In the genomic region with DNA sequence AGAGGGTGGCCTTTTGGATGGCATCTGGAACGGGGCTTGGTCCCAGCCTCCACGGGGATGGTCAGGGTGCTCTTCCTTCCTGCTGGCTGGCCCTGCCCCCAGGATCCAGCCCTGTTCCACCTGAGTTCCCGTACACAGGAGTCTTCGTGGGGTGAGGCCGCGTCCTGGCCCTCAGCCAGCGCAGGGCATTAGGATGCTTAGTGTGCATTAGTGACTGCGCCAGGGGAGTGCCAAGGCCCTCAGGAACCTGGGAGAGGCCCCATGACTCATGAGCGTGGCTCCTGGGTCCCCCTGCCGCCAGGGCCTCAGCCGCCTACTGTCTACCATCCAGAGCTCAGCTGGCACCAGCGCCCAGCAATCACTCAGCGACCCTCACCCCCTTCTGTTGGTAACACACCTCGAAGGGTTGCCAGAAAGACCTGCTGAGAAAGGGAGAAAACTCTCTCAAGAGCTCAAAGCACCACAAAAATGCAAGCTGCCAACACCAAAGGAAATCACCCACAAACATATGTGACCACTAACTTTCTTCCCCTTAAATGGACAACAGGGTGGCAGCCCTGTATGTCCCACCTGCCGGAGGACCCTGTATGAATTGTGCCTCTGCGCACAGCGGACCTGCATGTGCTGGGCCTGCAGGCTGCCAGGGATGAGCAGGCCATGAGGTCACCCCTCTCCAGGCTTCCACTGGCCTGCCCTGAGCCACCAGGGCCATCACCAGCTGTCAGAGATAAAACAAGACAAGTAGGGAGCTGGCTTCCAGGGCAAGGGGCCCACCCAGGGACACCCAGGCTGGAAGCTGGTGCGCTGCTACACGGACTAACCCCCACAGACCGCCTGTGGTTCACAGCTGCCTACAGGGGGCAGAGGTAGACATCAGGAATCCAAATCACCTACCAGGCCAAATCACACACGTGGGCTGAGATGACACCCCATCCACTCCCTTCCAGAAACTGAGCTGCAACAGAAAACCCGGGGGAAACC, we compare ENCODE assay signal across 9 cellular contexts. TPM values are rescaled to one million over a fixed set of nuclear protein-coding genes. Genes with fewer than 3 reads are reported as not detected.
DNase-seq lines count a peak whose midpoint lies in the region; ATAC-seq and TF ChIP-seq lines count a peak whose summit lies in the region.
"Had no signal": no experiment of that assay in that cellular context is flagged by ENCODE, and none has a peak within 500 bp of the region (broad histone marks: within the 10 kb centered on the region; RNA-seq: fewer than 3 reads in every experiment).

No MANE protein-coding gene starts in this region.

- no peak overlapping the region; the same call in 1 of the 2 replicates for H3K4me3 ChIP-seq in PC-9
- no peak overlapping the region for H3K4me3 ChIP-seq in smooth muscle cell

- 71% methylated on average over 22 of the region's 22 CpGs for WGBS in smooth muscle cell (ENCODE audit: low lambda C conversion rate)

- ATAC-seq in GM18517 (IDR thresholded peaks at IDR 0.05; ENCODE audit: unreplicated experiment), result no peak
- no peak for ATAC-seq in GM21515 (IDR thresholded peaks at IDR 0.05; ENCODE audit: unreplicated experiment)
- ATAC-seq in GM21447 (IDR thresholded peaks at IDR 0.05; ENCODE audit: unreplicated experiment), result no peak

- H3K4me2 ChIP-seq in PC-9 (peak overlapping the region; percentile 73), smooth muscle cell (peak overlapping the region; percentile 65)
- H3K4me2 ChIP-seq: KMS-11 had no signal

- CTCF ChIA-PET in PC-9 (lab: Charles Lee), result no interaction called here

- peaks cover 25% of the 10 kb centered on the region; the same call in 1 of the 2 replicates for H3F3A ChIP-seq in PC-9 (ENCODE audit: insufficient read depth, low read depth)
- H3F3A ChIP-seq in smooth muscle cell (ENCODE audit: low read depth), result no peaks in the 10 kb centered on the region

- no peak for TF ChIP-seq CTCF in PC-9 (conservative IDR thresholded peaks at IDR 0.05)
- peak; percentile 10 for TF ChIP-seq CTCF in smooth muscle cell (IDR thresholded peaks at IDR 0.05; ENCODE audit: borderline replicate concordance, insufficient read depth, poor library complexity, severe bottlenecking)

- H4K20me1 ChIP-seq in PC-9 (ENCODE audit: insufficient read depth) (no peaks in the 10 kb centered on the region), smooth muscle cell (ENCODE audit: low read depth) (peaks cover 27% of the 10 kb centered on the region)

- no peaks in the 10 kb centered on the region for H3K9me3 ChIP-seq in PC-9 (ENCODE audit: insufficient read depth, low read depth)
- H3K9me3 ChIP-seq in smooth muscle cell (replicated peaks; ENCODE audit: low read depth), result no peaks in the 10 kb centered on the region

- H3K27ac ChIP-seq in PC-9 (peak overlapping the region; percentile 57), smooth muscle cell (ENCODE audit: low read depth) (peak overlapping the region; percentile 4)
- H3K27ac ChIP-seq: KMS-11 had no signal

- POLR2A ChIA-PET in PC-9 (lab: Charles Lee; ENCODE audit: unreplicated experiment), result interaction anchor here (0.6 kb wide), 1 partner anchor 968 kb away, joined by 10 read pairs; no protein-coding TSS in a partner anchor

- H3K4me1 ChIP-seq in PC-9 (replicated peaks; ENCODE audit: insufficient read depth), result peaks cover 59% of the 10 kb centered on the region
- H3K4me1 ChIP-seq in smooth muscle cell (ENCODE audit: low read depth), result peaks cover 60% of the 10 kb centered on the region

- H3K27me3 ChIP-seq in PC-9 (ENCODE audit: insufficient read depth, low read depth) (no peaks in the 10 kb centered on the region), smooth muscle cell (ENCODE audit: low read depth) (no peaks in the 10 kb centered on the region)

- H3K9me2 ChIP-seq in PC-9 (ENCODE audit: insufficient read depth), result no peaks in the 10 kb centered on the region

- intact Hi-C loops in PC-9 (cut with micrococcal nuclease; ENCODE audit: unreplicated experiment), result loop anchor here (2.0 kb wide), 1 partner anchor 29 kb away; the partner anchor contains the start of gene CCDC85C
- intact Hi-C loops in cardiac septum (cut with DNase I), result loop anchor here (2.0 kb wide), 1 partner anchor 27 kb away; no protein-coding TSS in a partner anchor

- H2AFZ ChIP-seq in PC-9 (no peak overlapping the region), smooth muscle cell (ENCODE audit: low read depth) (no peak overlapping the region)

- no peak overlapping the region for H3K9ac ChIP-seq in smooth muscle cell (ENCODE audit: low read depth)
- H3K9ac ChIP-seq: KMS-11 had no signal

- TSS peak; percentile 45 for BruUV-seq in PC-9 (replicated peaks; lab: Mats Ljungman, UMichigan)

- H3K36me3 ChIP-seq in PC-9 (ENCODE audit: low read depth) (no peaks in the 10 kb centered on the region), smooth muscle cell (ENCODE audit: low read depth) (no peaks in the 10 kb centered on the region)

- H3K79me2 ChIP-seq in PC-9 (ENCODE audit: low read depth), result peaks cover 43% of the 10 kb centered on the region
- H3K79me2 ChIP-seq in smooth muscle cell (ENCODE audit: low read depth), result no peaks in the 10 kb centered on the region

- DNase-seq in H4 (ENCODE audit: low spot score) (peak; percentile 67), PC-9 (peak; percentile 76 to 79), cardiac septum (ENCODE audit: low spot score) (peak; percentile 87), smooth muscle cell (lab: John Stamatoyannopoulos, UW; ENCODE audit: unreplicated experiment) (no peak), NOMO-1 (lab: John Stamatoyannopoulos, UW; ENCODE audit: unreplicated experiment in 2 of 2) (no peak)

RNA-seq across cellular contexts. Expression of gene CCDC85C, which starts 28.7 kb away (rescaled TPM):
- total RNA-seq in H4 (2014; rRNA removed; shearing (Covaris generic)), result 5.7 and 5.8 TPM in 2 replicates
- total RNA-seq in PC-9 (2021) (21.2 and 24.8 TPM in 2 replicates), cardiac septum (21.4 TPM), smooth muscle cell (4.0 and 4.8 TPM in 2 replicates)
- 5.2 and 6.5 TPM in 2 replicates for polyA plus RNA-seq in smooth muscle cell

Comparison
In these comparisons a context has a peak if more than half of its experiments do, and no peak if none do; other contexts are left out.
1. DNase-seq: peak in H4 (single experiment), PC-9 (2 of 2) and cardiac septum (single experiment); none in smooth muscle cell (single experiment) and NOMO-1 (0 of 2).